ENCODE assay signal across 1 cellular context in the genomic region with DNA sequence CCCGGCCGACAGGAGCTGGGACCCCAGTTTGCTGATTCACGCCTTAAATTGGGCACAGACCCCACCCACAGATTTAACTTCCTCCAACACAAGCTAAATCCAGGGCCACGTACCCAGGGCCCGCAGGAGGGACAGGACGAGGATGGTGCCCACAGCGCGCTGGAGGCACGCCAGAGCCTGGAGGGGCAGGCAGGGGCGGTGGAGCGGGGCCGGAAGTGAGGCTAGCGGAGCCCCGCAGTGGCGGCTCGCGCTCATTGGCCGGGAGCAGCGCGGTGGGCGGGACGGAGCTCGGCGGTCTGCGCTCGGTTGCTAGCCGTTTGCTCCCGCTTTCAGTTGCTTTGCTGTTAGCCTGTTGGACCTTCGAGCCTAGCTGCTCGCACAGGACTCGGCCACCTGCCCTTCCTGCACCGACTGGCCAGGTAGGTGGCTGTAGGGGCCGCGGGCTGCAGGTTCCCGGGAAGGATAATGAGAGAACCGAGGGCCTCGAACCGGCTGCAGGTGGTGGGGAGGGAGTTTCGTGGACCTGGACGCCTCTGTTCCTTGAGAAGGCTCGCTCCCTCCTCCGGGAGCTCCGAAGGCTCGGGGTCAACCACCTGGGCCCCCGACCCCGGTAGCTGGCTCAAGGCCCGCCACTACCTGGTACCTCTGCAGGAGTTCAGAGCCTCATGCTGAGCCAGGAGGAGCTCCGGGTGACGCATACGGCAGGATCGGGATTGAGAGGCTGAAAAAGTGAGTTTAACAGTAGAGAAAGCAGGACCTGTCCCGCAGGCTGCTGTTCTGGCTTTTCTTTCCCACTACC.
TF ChIP-seq lines count a peak whose summit lies in the region.

A gene (plus strand): TSS at position 332 of the 799 bp plus-strand sequence. CDS start 8,212 bp downstream, outside the sequence.

TF ChIP-seq in HepG2, 621 proteins besides CTCF, POLR2A, EP300 and RAD21 (continued from another document and continues in another):
- TF ChIP-seq, protein P1, sequence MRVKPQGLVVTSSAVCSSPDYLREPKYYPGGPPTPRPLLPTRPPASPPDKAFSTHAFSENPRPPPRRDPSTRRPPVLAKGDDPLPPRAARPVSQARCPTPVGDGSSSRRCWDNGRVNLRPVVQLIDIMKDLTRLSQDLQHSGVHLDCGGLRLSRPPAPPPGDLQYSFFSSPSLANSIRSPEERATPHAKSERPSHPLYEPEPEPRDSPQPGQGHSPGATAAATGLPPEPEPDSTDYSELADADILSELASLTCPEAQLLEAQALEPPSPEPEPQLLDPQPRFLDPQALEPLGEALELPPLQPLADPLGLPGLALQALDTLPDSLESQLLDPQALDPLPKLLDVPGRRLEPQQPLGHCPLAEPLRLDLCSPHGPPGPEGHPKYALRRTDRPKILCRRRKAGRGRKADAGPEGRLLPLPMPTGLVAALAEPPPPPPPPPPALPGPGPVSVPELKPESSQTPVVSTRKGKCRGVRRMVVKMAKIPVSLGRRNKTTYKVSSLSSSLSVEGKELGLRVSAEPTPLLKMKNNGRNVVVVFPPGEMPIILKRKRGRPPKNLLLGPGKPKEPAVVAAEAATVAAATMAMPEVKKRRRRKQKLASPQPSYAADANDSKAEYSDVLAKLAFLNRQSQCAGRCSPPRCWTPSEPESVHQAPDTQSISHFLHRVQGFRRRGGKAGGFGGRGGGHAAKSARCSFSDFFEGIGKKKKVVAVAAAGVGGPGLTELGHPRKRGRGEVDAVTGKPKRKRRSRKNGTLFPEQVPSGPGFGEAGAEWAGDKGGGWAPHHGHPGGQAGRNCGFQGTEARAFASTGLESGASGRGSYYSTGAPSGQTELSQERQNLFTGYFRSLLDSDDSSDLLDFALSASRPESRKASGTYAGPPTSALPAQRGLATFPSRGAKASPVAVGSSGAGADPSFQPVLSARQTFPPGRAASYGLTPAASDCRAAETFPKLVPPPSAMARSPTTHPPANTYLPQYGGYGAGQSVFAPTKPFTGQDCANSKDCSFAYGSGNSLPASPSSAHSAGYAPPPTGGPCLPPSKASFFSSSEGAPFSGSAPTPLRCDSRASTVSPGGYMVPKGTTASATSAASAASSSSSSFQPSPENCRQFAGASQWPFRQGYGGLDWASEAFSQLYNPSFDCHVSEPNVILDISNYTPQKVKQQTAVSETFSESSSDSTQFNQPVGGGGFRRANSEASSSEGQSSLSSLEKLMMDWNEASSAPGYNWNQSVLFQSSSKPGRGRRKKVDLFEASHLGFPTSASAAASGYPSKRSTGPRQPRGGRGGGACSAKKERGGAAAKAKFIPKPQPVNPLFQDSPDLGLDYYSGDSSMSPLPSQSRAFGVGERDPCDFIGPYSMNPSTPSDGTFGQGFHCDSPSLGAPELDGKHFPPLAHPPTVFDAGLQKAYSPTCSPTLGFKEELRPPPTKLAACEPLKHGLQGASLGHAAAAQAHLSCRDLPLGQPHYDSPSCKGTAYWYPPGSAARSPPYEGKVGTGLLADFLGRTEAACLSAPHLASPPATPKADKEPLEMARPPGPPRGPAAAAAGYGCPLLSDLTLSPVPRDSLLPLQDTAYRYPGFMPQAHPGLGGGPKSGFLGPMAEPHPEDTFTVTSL (CRISPR knock-in tag; IDR thresholded peaks at IDR 0.05; ENCODE audit: borderline replicate concordance), result no peak; the same call in 1 of the 2 replicates
- peak; percentile 84 for TF ChIP-seq HDAC1 (CRISPR knock-in tag; IDR thresholded peaks at IDR 0.05)
- TF ChIP-seq ELF3 (CRISPR knock-in tag; IDR thresholded peaks at IDR 0.05), result peak; percentile 80
- TF ChIP-seq ARHGAP35 (CRISPR knock-in tag; IDR thresholded peaks at IDR 0.05; ENCODE audit: borderline replicate concordance), result no peak
- no peak for TF ChIP-seq ZKSCAN1 (IDR thresholded peaks at IDR 0.05; ENCODE audit: low read length)
- TF ChIP-seq PCBP1 (IDR thresholded peaks at IDR 0.05; ENCODE audit: borderline replicate concordance, low read depth, low read length), result no peak
- peak; percentile 80; the same call in 1 of the 2 replicates for TF ChIP-seq TMF1 (CRISPR knock-in tag; IDR thresholded peaks at IDR 0.05; ENCODE audit: low read depth)
- TF ChIP-seq, protein P2, sequence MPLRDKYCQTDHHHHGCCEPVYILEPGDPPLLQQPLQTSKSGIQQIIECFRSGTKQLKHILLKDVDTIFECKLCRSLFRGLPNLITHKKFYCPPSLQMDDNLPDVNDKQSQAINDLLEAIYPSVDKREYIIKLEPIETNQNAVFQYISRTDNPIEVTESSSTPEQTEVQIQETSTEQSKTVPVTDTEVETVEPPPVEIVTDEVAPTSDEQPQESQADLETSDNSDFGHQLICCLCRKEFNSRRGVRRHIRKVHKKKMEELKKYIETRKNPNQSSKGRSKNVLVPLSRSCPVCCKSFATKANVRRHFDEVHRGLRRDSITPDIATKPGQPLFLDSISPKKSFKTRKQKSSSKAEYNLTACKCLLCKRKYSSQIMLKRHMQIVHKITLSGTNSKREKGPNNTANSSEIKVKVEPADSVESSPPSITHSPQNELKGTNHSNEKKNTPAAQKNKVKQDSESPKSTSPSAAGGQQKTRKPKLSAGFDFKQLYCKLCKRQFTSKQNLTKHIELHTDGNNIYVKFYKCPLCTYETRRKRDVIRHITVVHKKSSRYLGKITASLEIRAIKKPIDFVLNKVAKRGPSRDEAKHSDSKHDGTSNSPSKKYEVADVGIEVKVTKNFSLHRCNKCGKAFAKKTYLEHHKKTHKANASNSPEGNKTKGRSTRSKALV (CRISPR knock-in tag; IDR thresholded peaks at IDR 0.05), result peak; percentile 80; the same call in 1 of the 2 replicates
- TF ChIP-seq KLF13 (CRISPR knock-in tag; IDR thresholded peaks at IDR 0.05), result peak; percentile 87
- TF ChIP-seq ZNF652 (CRISPR knock-in tag; IDR thresholded peaks at IDR 0.05; ENCODE audit: borderline replicate concordance, low read depth), result peak; percentile 32; the same call in 1 of the 2 replicates
- TF ChIP-seq ELF1 (CRISPR knock-in tag; IDR thresholded peaks at IDR 0.05), result no peak
- TF ChIP-seq FOXC1 (CRISPR knock-in tag; IDR thresholded peaks at IDR 0.05; ENCODE audit: borderline replicate concordance), result no peak; the same call in 1 of the 2 replicates
- no peak for TF ChIP-seq ZNF33B (CRISPR knock-in tag; IDR thresholded peaks at IDR 0.05)
- TF ChIP-seq, protein P3, sequence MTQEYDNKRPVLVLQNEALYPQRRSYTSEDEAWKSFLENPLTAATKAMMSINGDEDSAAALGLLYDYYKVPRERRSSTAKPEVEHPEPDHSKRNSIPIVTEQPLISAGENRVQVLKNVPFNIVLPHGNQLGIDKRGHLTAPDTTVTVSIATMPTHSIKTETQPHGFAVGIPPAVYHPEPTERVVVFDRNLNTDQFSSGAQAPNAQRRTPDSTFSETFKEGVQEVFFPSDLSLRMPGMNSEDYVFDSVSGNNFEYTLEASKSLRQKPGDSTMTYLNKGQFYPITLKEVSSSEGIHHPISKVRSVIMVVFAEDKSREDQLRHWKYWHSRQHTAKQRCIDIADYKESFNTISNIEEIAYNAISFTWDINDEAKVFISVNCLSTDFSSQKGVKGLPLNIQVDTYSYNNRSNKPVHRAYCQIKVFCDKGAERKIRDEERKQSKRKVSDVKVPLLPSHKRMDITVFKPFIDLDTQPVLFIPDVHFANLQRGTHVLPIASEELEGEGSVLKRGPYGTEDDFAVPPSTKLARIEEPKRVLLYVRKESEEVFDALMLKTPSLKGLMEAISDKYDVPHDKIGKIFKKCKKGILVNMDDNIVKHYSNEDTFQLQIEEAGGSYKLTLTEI (CRISPR knock-in tag; conservative IDR thresholded peaks at IDR 0.05), result no peak
- TF ChIP-seq, protein P4, sequence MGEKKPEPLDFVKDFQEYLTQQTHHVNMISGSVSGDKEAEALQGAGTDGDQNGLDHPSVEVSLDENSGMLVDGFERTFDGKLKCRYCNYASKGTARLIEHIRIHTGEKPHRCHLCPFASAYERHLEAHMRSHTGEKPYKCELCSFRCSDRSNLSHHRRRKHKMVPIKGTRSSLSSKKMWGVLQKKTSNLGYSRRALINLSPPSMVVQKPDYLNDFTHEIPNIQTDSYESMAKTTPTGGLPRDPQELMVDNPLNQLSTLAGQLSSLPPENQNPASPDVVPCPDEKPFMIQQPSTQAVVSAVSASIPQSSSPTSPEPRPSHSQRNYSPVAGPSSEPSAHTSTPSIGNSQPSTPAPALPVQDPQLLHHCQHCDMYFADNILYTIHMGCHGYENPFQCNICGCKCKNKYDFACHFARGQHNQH (CRISPR knock-in tag; IDR thresholded peaks at IDR 0.05), result peak; percentile 72
- no peak for TF ChIP-seq JUN (CRISPR knock-in tag; IDR thresholded peaks at IDR 0.05)
- no peak for TF ChIP-seq CHD2 (IDR thresholded peaks at IDR 0.05; ENCODE audit: low read depth, low read length)
- no peak for TF ChIP-seq RFXANK (CRISPR knock-in tag; IDR thresholded peaks at IDR 0.05)
- 0 out of 2 replicates have a peak, but pooled peaks have one; percentile 60 for TF ChIP-seq AKAP8 (CRISPR knock-in tag; IDR thresholded peaks at IDR 0.05)
- TF ChIP-seq, protein P5, sequence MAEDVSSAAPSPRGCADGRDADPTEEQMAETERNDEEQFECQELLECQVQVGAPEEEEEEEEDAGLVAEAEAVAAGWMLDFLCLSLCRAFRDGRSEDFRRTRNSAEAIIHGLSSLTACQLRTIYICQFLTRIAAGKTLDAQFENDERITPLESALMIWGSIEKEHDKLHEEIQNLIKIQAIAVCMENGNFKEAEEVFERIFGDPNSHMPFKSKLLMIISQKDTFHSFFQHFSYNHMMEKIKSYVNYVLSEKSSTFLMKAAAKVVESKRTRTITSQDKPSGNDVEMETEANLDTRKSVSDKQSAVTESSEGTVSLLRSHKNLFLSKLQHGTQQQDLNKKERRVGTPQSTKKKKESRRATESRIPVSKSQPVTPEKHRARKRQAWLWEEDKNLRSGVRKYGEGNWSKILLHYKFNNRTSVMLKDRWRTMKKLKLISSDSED (CRISPR knock-in tag; IDR thresholded peaks at IDR 0.05), result no peak
- TF ChIP-seq GTF3A (CRISPR knock-in tag; conservative IDR thresholded peaks at IDR 0.05), result peak; percentile 95; the same call in 1 of the 2 replicates
- TF ChIP-seq ONECUT2 (CRISPR knock-in tag; IDR thresholded peaks at IDR 0.05), result no peak
- no peak for TF ChIP-seq CC2D1A (CRISPR knock-in tag; IDR thresholded peaks at IDR 0.05)
- TF ChIP-seq MYNN (CRISPR knock-in tag; IDR thresholded peaks at IDR 0.05; ENCODE audit: low read depth), result no peak
- TF ChIP-seq ZNF775 (CRISPR knock-in tag; IDR thresholded peaks at IDR 0.05; ENCODE audit: borderline replicate concordance), result no peak
- TF ChIP-seq, protein P6, sequence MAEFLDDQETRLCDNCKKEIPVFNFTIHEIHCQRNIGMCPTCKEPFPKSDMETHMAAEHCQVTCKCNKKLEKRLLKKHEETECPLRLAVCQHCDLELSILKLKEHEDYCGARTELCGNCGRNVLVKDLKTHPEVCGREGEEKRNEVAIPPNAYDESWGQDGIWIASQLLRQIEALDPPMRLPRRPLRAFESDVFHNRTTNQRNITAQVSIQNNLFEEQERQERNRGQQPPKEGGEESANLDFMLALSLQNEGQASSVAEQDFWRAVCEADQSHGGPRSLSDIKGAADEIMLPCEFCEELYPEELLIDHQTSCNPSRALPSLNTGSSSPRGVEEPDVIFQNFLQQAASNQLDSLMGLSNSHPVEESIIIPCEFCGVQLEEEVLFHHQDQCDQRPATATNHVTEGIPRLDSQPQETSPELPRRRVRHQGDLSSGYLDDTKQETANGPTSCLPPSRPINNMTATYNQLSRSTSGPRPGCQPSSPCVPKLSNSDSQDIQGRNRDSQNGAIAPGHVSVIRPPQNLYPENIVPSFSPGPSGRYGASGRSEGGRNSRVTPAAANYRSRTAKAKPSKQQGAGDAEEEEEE (CRISPR knock-in tag; IDR thresholded peaks at IDR 0.05; ENCODE audit: borderline replicate concordance), result no peak
- TF ChIP-seq, protein P7, sequence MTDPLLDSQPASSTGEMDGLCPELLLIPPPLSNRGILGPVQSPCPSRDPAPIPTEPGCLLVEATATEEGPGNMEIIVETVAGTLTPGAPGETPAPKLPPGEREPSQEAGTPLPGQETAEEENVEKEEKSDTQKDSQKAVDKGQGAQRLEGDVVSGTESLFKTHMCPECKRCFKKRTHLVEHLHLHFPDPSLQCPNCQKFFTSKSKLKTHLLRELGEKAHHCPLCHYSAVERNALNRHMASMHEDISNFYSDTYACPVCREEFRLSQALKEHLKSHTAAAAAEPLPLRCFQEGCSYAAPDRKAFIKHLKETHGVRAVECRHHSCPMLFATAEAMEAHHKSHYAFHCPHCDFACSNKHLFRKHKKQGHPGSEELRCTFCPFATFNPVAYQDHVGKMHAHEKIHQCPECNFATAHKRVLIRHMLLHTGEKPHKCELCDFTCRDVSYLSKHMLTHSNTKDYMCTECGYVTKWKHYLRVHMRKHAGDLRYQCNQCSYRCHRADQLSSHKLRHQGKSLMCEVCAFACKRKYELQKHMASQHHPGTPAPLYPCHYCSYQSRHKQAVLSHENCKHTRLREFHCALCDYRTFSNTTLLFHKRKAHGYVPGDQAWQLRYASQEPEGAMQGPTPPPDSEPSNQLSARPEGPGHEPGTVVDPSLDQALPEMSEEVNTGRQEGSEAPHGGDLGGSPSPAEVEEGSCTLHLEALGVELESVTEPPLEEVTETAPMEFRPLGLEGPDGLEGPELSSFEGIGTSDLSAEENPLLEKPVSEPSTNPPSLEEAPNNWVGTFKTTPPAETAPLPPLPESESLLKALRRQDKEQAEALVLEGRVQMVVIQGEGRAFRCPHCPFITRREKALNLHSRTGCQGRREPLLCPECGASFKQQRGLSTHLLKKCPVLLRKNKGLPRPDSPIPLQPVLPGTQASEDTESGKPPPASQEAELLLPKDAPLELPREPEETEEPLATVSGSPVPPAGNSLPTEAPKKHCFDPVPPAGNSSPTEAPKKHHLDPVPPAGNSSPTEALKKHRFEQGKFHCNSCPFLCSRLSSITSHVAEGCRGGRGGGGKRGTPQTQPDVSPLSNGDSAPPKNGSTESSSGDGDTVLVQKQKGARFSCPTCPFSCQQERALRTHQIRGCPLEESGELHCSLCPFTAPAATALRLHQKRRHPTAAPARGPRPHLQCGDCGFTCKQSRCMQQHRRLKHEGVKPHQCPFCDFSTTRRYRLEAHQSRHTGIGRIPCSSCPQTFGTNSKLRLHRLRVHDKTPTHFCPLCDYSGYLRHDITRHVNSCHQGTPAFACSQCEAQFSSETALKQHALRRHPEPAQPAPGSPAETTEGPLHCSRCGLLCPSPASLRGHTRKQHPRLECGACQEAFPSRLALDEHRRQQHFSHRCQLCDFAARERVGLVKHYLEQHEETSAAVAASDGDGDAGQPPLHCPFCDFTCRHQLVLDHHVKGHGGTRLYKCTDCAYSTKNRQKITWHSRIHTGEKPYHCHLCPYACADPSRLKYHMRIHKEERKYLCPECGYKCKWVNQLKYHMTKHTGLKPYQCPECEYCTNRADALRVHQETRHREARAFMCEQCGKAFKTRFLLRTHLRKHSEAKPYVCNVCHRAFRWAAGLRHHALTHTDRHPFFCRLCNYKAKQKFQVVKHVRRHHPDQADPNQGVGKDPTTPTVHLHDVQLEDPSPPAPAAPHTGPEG (CRISPR knock-in tag; IDR thresholded peaks at IDR 0.05), result peak; percentile 73
- TF ChIP-seq GATAD2A (CRISPR knock-in tag; IDR thresholded peaks at IDR 0.05), result 0 out of 2 replicates have a peak, but pooled peaks have one; percentile 28
- TF ChIP-seq ESRRA (CRISPR knock-in tag; IDR thresholded peaks at IDR 0.05; ENCODE audit: low read depth), result no peak
- TF ChIP-seq SETDB1 (CRISPR knock-in tag; IDR thresholded peaks at IDR 0.05; ENCODE audit: borderline replicate concordance), result no peak
- no peak for TF ChIP-seq TCF7 (IDR thresholded peaks at IDR 0.05; ENCODE audit: low read depth)
- TF ChIP-seq NBN (conservative IDR thresholded peaks at IDR 0.05), result no peak
- TF ChIP-seq, protein P8, sequence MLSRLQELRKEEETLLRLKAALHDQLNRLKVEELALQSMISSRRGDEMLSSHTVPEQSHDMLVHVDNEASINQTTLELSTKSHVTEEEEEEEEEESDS (CRISPR knock-in tag; IDR thresholded peaks at IDR 0.05; ENCODE audit: borderline replicate concordance), result no peak; the same call in 1 of the 2 replicates
- TF ChIP-seq ZSCAN9 (CRISPR knock-in tag; IDR thresholded peaks at IDR 0.05; ENCODE audit: borderline replicate concordance), result no peak
- 0 out of 2 replicates have a peak, but pooled peaks have one; percentile 26 for TF ChIP-seq ZSCAN20 (CRISPR knock-in tag; IDR thresholded peaks at IDR 0.05; ENCODE audit: borderline replicate concordance)
- TF ChIP-seq REL (CRISPR knock-in tag; conservative IDR thresholded peaks at IDR 0.05), result peak; percentile 69; the same call in 1 of the 2 replicates
- no peak; the same call in 1 of the 2 replicates for TF ChIP-seq ZKSCAN5 (CRISPR knock-in tag; IDR thresholded peaks at IDR 0.05)
- TF ChIP-seq ZMYM3 (CRISPR knock-in tag; IDR thresholded peaks at IDR 0.05), result no peak
